In the genomic region with DNA sequence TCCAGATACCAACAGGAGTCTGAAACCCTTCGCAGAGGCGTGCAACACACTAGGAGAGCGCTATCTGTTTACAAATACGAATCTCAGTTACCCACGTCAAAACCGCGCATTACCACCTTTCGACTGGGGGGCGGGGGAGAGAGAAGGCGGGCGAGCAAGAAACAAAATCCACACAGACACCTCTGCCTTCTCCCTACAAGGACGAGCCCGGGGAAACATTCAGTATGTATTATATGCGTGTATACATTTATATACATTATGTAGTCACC, we compare ENCODE assay signal across 8 cellular contexts. TPM values are rescaled to one million over a fixed set of nuclear protein-coding genes. Genes with fewer than 3 reads are reported as not detected.
DNase-seq lines count a peak whose midpoint lies in the region; ATAC-seq and TF ChIP-seq lines count a peak whose summit lies in the region.

No MANE protein-coding gene starts in this region.

- TF ChIP-seq POLR2A in sigmoid colon (IDR thresholded peaks at IDR 0.05) = no peak

- in situ Hi-C loops in SK-MEL-5 (cut with HindIII; ENCODE audit: low pct_unique_long_range_greater_than_20kb, low sequenced_read_pairs) = no loop called here

- H3K4me1 Mint-ChIP-seq in activated naive CD4-positive, alpha-beta T cell treated with anti-CD3 and anti-CD28 coated beads, Interleukin-2, amount 10 ng/mL, durations not matched to agents 7 days and 5 days = peaks cover 37% of the 10 kb centered on the region

- intact Hi-C loops in A673 (cut with micrococcal nuclease; ENCODE audit: unreplicated experiment) (loop anchor here (5.0 kb wide), 1 partner anchor 130 kb away; no protein-coding TSS in a partner anchor), left ventricle myocardium superior (cut with micrococcal nuclease) (no loop called here), sigmoid colon (cut with DNase I) (loop anchor here (2.0 to 5.0 kb wide), 3 partner anchors 145 to 197 kb away; a partner anchor contains a TSS)

- TF ChIP-seq EP300 in sigmoid colon (IDR thresholded peaks at IDR 0.05) = no peak

- TF ChIP-seq CTCF in A673 (conservative IDR thresholded peaks at IDR 0.05; ENCODE audit: low read depth, low read length) (no peak), sigmoid colon (IDR thresholded peaks at IDR 0.05) (no peak)

- H3K27ac ChIP-seq in A673 (ENCODE audit: low read depth, low read length, poor library complexity, severe bottlenecking) (peak overlapping the region; percentile 91), sigmoid colon (peak overlapping the region; percentile 88 to 96 (median 92))

- no peaks in the 10 kb centered on the region for H3K9me3 Mint-ChIP-seq in activated naive CD4-positive, alpha-beta T cell treated with anti-CD3 and anti-CD28 coated beads, Interleukin-2, amount 10 ng/mL, durations not matched to agents 7 days and 5 days

- H3K4me1 ChIP-seq in A673 (ENCODE audit: insufficient read depth, low read length, poor library complexity, severe bottlenecking) (peaks cover 13% of the 10 kb centered on the region), sigmoid colon (peaks cover 0 to 37% (median 20%) of the 10 kb centered on the region in 4 donors)

- no peak overlapping the region for H3K27ac Mint-ChIP-seq in activated naive CD4-positive, alpha-beta T cell treated with anti-CD3 and anti-CD28 coated beads, Interleukin-2, amount 10 ng/mL, durations not matched to agents 7 days and 5 days

- H3K9me3 ChIP-seq in A673 (ENCODE audit: low read depth, low read length, poor library complexity, severe bottlenecking) (no peaks in the 10 kb centered on the region), sigmoid colon (no peaks in the 10 kb centered on the region)

- 0 to 1% methylated on average over 14 of the region's 14 CpGs for WGBS in sigmoid colon, 2 donors

- H3K36me3 ChIP-seq in A673 (ENCODE audit: insufficient read depth, low read length, poor library complexity, severe bottlenecking) (no peaks in the 10 kb centered on the region), sigmoid colon (no peaks in the 10 kb centered on the region)

- peaks cover under 1% of the 10 kb centered on the region for H3K27me3 Mint-ChIP-seq in activated naive CD4-positive, alpha-beta T cell treated with anti-CD3 and anti-CD28 coated beads, Interleukin-2, amount 10 ng/mL, durations not matched to agents 7 days and 5 days

- DNase-seq in A673 (ENCODE audit: low spot score) = peak; percentile 69
- peak; percentile 44 for DNase-seq in HuH-7 (ENCODE audit: low spot score)
- DNase-seq in SK-MEL-5 (ENCODE audit: low read depth, low spot score) = peak; percentile 50
- peak; percentile 82 for DNase-seq in activated naive CD4-positive, alpha-beta T cell treated with anti-CD3 and anti-CD28 coated beads, Interleukin-2, amount 10 ng/mL, durations not matched to agents 7 days and 5 days
- DNase-seq in left ventricle myocardium superior = no peak
- DNase-seq in sigmoid colon = peak; percentile 69

- H3K27me3 ChIP-seq in A673 (replicated peaks; ENCODE audit: insufficient read depth, low read depth, low read length, poor library complexity) (no peaks in the 10 kb centered on the region), sigmoid colon (no peaks in the 10 kb centered on the region)

- POLR2A ChIA-PET in A673 (lab: Charles Lee; ENCODE audit: low non-redundant PET) = no interaction called here

- peak overlapping the region; percentile 96 for H3K4me3 ChIP-seq in A673 (ENCODE audit: low read depth, low read length, poor library complexity, severe bottlenecking)
- H3K4me3 ChIP-seq in sigmoid colon = peak overlapping the region; percentile 93 to 99 (median 96)

- BruUV-seq in A673 (replicated peaks; lab: Mats Ljungman, UMichigan) = no TSS peak

- CTCF ChIA-PET in A673 (lab: Charles Lee) = no interaction called here
- CTCF ChIA-PET in activated naive CD4-positive, alpha-beta T cell treated with anti-CD3 and anti-CD28 coated beads, Interleukin-2, amount 10 ng/mL, durations not matched to agents 7 days and 5 days (lab: Charles Lee) = interaction anchor here (1.5 kb wide), 1 partner anchor 134 kb away, joined by 5 read pairs; no protein-coding TSS in a partner anchor

- ATAC-seq in GM18517 (IDR thresholded peaks at IDR 0.05; ENCODE audit: unreplicated experiment) = peak; percentile 22
- peak; percentile 32 for ATAC-seq in left ventricle myocardium superior
- no peak for ATAC-seq in HG03469 (IDR thresholded peaks at IDR 0.05; ENCODE audit: unreplicated experiment)

- no peak overlapping the region for H3K4me3 Mint-ChIP-seq in activated naive CD4-positive, alpha-beta T cell treated with anti-CD3 and anti-CD28 coated beads, Interleukin-2, amount 10 ng/mL, durations not matched to agents 7 days and 5 days

- peaks cover 14% of the 10 kb centered on the region for H3K36me3 Mint-ChIP-seq in activated naive CD4-positive, alpha-beta T cell treated with anti-CD3 and anti-CD28 coated beads, Interleukin-2, amount 10 ng/mL, durations not matched to agents 7 days and 5 days

RNA-seq across cellular contexts. Expression of a gene that starts 0.7 kb away (rescaled TPM):
- total RNA-seq in A673 (2021) = 71.2 and 81.3 TPM in 2 replicates
- 19.1 and 20.7 TPM in 2 replicates for total RNA-seq in SK-MEL-5 (2014; rRNA removed; shearing (Covaris generic))
- polyA plus RNA-seq in SK-MEL-5 (2015; cell fraction: cytosol; rRNA removed) = 24.5 and 38.1 TPM in 2 replicates
- 119 and 126 TPM in 2 replicates for polyA plus RNA-seq in SK-MEL-5 (2015; cell fraction: nucleus; rRNA removed)
- 36.2 TPM for total RNA-seq in left ventricle myocardium superior
- 10 to 100 TPM; 50.4 to 66.9 (median 58.3) TPM for total RNA-seq in sigmoid colon
- 10 to 100 TPM in 1 of 3 donors, 1 to 10 TPM in 2; 3.2 to 21.5 (median 9.6) TPM for polyA plus RNA-seq in sigmoid colon

RNA-seq across cellular contexts. Expression of a gene that starts 50.0 kb away (rescaled TPM):
- 25.2 and 30.8 TPM in 2 replicates for total RNA-seq in A673 (2021)
- total RNA-seq in SK-MEL-5 (2014; rRNA removed; shearing (Covaris generic)) = not detected in 2 replicates
- polyA plus RNA-seq in SK-MEL-5 (2015; cell fraction: cytosol; rRNA removed) = not detected in 2 replicates
- polyA plus RNA-seq in SK-MEL-5 (2015; cell fraction: nucleus; rRNA removed) = not detected in 2 replicates
- 4.2 TPM for total RNA-seq in left ventricle myocardium superior
- total RNA-seq in sigmoid colon = 10 to 100 TPM; 17.0 to 49.3 (median 24.5) TPM
- 1 to 10 TPM; 2.5 to 8.6 (median 5.4) TPM for polyA plus RNA-seq in sigmoid colon
